Comparison of ENCODE assay signal across 18 cellular contexts in genomic region chr21:32507342-32507919, GRCh38.
A peak's percentile ranks its signal among the peaks of the same experiment; 100 is the strongest.
DNase-seq lines count a peak whose midpoint lies in the region; ATAC-seq and TF ChIP-seq lines count a peak whose summit lies in the region.
"Had no signal": no experiment of that assay in that cellular context is flagged by ENCODE, and none has a peak within 500 bp of the region (broad histone marks: within the 10 kb centered on the region; RNA-seq: fewer than 3 reads in every experiment).

No MANE protein-coding gene starts in this region.

- H3K27ac ChIP-seq in right cardiac atrium (ENCODE audit: low read length) (no peak overlapping the region), aorta (ENCODE audit: low read depth in 1 of 2, low read length in 2 of 2) (no peak overlapping the region)
- H3K27ac ChIP-seq: Peyer's patch, SJCRH30 had no signal

- H3K4me3 ChIP-seq in right cardiac atrium (ENCODE audit: low read length) (no peak overlapping the region), aorta (ENCODE audit: low read length in 2 of 2) (no peak overlapping the region)
- H3K4me3 ChIP-seq: Peyer's patch, SJCRH30 had no signal

- H3K27ac Mint-ChIP-seq in activated T-helper 17 cell treated with anti-CD3 and anti-CD28 coated beads, Interleukin-2, amount 50 U/mL, for 72 hours = peak overlapping the region; percentile 4
- peak overlapping the region; percentile 90 for H3K27ac Mint-ChIP-seq in glutamatergic neuron (ENCODE audit: unreplicated experiment)
- H3K27ac Mint-ChIP-seq: HFFc6 had no signal

- peaks cover 6% of the 10 kb centered on the region for H3K4me1 ChIP-seq in right cardiac atrium (ENCODE audit: control insufficient read depth, insufficient read depth, low read length)
- no peaks in the 10 kb centered on the region for H3K4me1 ChIP-seq in aorta (ENCODE audit: control insufficient read depth in 1 of 2, insufficient read depth in 2 of 2, low read length in 2 of 2)
- H3K4me1 ChIP-seq: Peyer's patch, SJCRH30 had no signal

- H3K4me3 Mint-ChIP-seq in activated T-helper 17 cell treated with anti-CD3 and anti-CD28 coated beads, Interleukin-2, amount 50 U/mL, for 72 hours = no peak overlapping the region
- H3K4me3 Mint-ChIP-seq in glutamatergic neuron (ENCODE audit: unreplicated experiment) = peak overlapping the region; percentile 18
- H3K4me3 Mint-ChIP-seq: HFFc6, IgD-negative memory B cell had no signal

- H3K27me3 Mint-ChIP-seq in activated T-helper 17 cell treated with anti-CD3 and anti-CD28 coated beads, Interleukin-2, amount 50 U/mL, for 72 hours = no peaks in the 10 kb centered on the region
- peaks cover 18% of the 10 kb centered on the region for H3K27me3 Mint-ChIP-seq in glutamatergic neuron (ENCODE audit: unreplicated experiment)
- H3K27me3 Mint-ChIP-seq: IgD-negative memory B cell had no signal

- ATAC-seq in right cardiac atrium (peak; percentile 35 to 48), left cardiac atrium (no peak), aorta (ENCODE audit: low FRiP score) (peak; percentile 26), HG03342 (IDR thresholded peaks at IDR 0.05; ENCODE audit: unreplicated experiment) (no peak)
- no peak for ATAC-seq in activated T-helper 17 cell treated with anti-CD3 and anti-CD28 coated beads, Interleukin-2, amount 50 U/mL, for 72 hours (replicated peaks)

- WGBS in right cardiac atrium = 92% methylated on average over 16 of the region's 16 CpGs
- WGBS in aorta, 2 donors = 92 to 97% methylated on average over 16 of the region's 16 CpGs

- H3K9me3 ChIP-seq in right cardiac atrium (ENCODE audit: control insufficient read depth, low read length) (no peaks in the 10 kb centered on the region), aorta (ENCODE audit: control insufficient read depth, low read length) (no peaks in the 10 kb centered on the region)
- H3K9me3 ChIP-seq: Peyer's patch, SJCRH30 had no signal

- peaks cover 10% of the 10 kb centered on the region for H3K4me1 Mint-ChIP-seq in activated T-helper 17 cell treated with anti-CD3 and anti-CD28 coated beads, Interleukin-2, amount 50 U/mL, for 72 hours
- peaks cover 41% of the 10 kb centered on the region for H3K4me1 Mint-ChIP-seq in glutamatergic neuron (ENCODE audit: low read depth, unreplicated experiment)
- H3K4me1 Mint-ChIP-seq: IgD-negative memory B cell had no signal

- TF ChIP-seq CTCF in glutamatergic neuron (IDR thresholded peaks at IDR 0.05; ENCODE audit: partially characterized antibody, unreplicated experiment) = no peak

- H3K27me3 ChIP-seq in right cardiac atrium (ENCODE audit: control insufficient read depth, insufficient read depth) (no peaks in the 10 kb centered on the region), aorta (ENCODE audit: control insufficient read depth in 1 of 2, insufficient read depth in 2 of 2, low read length in 1 of 2) (no peaks in the 10 kb centered on the region)
- H3K27me3 ChIP-seq: Peyer's patch, SJCRH30 had no signal

- no peaks in the 10 kb centered on the region for H3K9me3 Mint-ChIP-seq in activated T-helper 17 cell treated with anti-CD3 and anti-CD28 coated beads, Interleukin-2, amount 50 U/mL, for 72 hours
- H3K9me3 Mint-ChIP-seq in glutamatergic neuron (ENCODE audit: unreplicated experiment) = peaks cover 25% of the 10 kb centered on the region
- H3K9me3 Mint-ChIP-seq: HFFc6 had no signal

- H3K36me3 Mint-ChIP-seq in activated T-helper 17 cell treated with anti-CD3 and anti-CD28 coated beads, Interleukin-2, amount 50 U/mL, for 72 hours (ENCODE audit: low read depth) = peaks cover 43% of the 10 kb centered on the region
- peaks cover 9% of the 10 kb centered on the region for H3K36me3 Mint-ChIP-seq in glutamatergic neuron (ENCODE audit: unreplicated experiment)

- H3K36me3 ChIP-seq in aorta (ENCODE audit: control insufficient read depth in 1 of 2, insufficient read depth in 2 of 2, low read length in 1 of 2) = peaks cover 0 to 5% of the 10 kb centered on the region in 2 donors
- H3K36me3 ChIP-seq: SJCRH30 had no signal

- intact Hi-C loops in right cardiac atrium (cut with DNase I) (no loop called here), left cardiac atrium (cut with DNase I) (no loop called here), aorta (cut with DNase I) (no loop called here)

- no peak for DNase-seq in right cardiac atrium
- DNase-seq in left cardiac atrium = no peak
- DNase-seq in glutamatergic neuron = no peak
- peak in 1 of 2 donors; percentile 26 for DNase-seq in aorta
- DNase-seq in DMS79 treated with DMSO at 0.1 percent for 48 hours (lab: John Stamatoyannopoulos, UW) = no peak
- DNase-seq in T-helper 9 cell = no peak
- DNase-seq: DMS79, HFFc6, Karpas-422, MV-4-11, NCI-H1105 treated with DMSO at 0.1 percent for 48 hours, NCI-H345, NCI-H526, Peyer's patch, SJCRH30 had no signal

Comparison
In these comparisons a context has a peak if more than half of its experiments do, and no peak if none do; other contexts are left out.
1. ATAC-seq: peak in right cardiac atrium (2 of 2) and aorta (single experiment); none in left cardiac atrium (0 of 2), activated T-helper 17 cell treated with anti-CD3 and anti-CD28 coated beads, Interleukin-2, amount 50 U/mL, for 72 hours (single experiment) and HG03342 (single experiment).